In genomic region chr9:136974834-136975535, GRCh38 we compare ENCODE assay signal across 16 cellular contexts. TPM values are rescaled to one million over a fixed set of nuclear protein-coding genes. Genes with fewer than 3 reads are reported as not detected.
DNase-seq lines count a peak whose midpoint lies in the region; ATAC-seq and TF ChIP-seq lines count a peak whose summit lies in the region.
"Had no signal": no experiment of that assay in that cellular context is flagged by ENCODE, and none has a peak within 500 bp of the region (broad histone marks: within the 10 kb centered on the region; RNA-seq: fewer than 3 reads in every experiment).

No MANE protein-coding gene starts in this region.

- intact Hi-C loops in spleen (cut with DNase I; ENCODE audit: low total_unique reads) = no loop called here

- CTCF ChIA-PET in activated CD8-positive, alpha-beta memory T cell treated with anti-CD3 and anti-CD28 coated beads, Interleukin-2, amount 10 ng/mL, durations not matched to agents 7 days and 5 days (lab: Charles Lee) = interaction anchor here (1.0 to 3.8 kb wide), 14 partner anchors 9 to 206 kb away, joined by 3 to 30 read pairs (median 10); partner anchors contain the start of genes ABCA2, CLIC3, FUT7 and NPDC1
- CTCF ChIA-PET in T-cell (lab: Charles Lee) = interaction anchor here in 1 of 2 donors (2.4 kb wide), 1 partner anchor 60 kb away, joined by 7 read pairs; no protein-coding TSS in a partner anchor

- DNase-seq in activated CD8-positive, alpha-beta memory T cell treated with anti-CD3 and anti-CD28 coated beads, Interleukin-2, amount 10 ng/mL, durations not matched to agents 7 days and 5 days = no peak
- no peak for DNase-seq in activated CD8-positive, alpha-beta memory T cell treated with anti-CD3 and anti-CD28 coated beads, Interleukin-2, amount 50 U/mL, for 48 hours
- peak in 2 of 34 experiments; percentile 16 to 31 for DNase-seq in T-cell
- no peak for DNase-seq in spleen
- no peak for DNase-seq in HK-2 (ENCODE audit: unreplicated experiment)
- DNase-seq in NCI-H526 (lab: John Stamatoyannopoulos, UW) = no peak
- DNase-seq: ACHN, DMS153, NCI-H2171, pancreas, uterus had no signal

- peak overlapping the region; percentile 55 to 84 (median 76) for H3K27ac ChIP-seq in spleen
- H3K27ac ChIP-seq: pancreas had no signal

- no peak for TF ChIP-seq POLR2A in spleen (IDR thresholded peaks at IDR 0.05)

- no peak for TF ChIP-seq CTCF in spleen (IDR thresholded peaks at IDR 0.05 in 8 of 11, conservative IDR thresholded peaks at IDR 0.05 in 3 of 11)

- no peak for ATAC-seq in activated CD8-positive, alpha-beta memory T cell treated with anti-CD3 and anti-CD28 coated beads, Interleukin-2, amount 10 ng/mL, durations not matched to agents 7 days and 5 days
- peak in 3 of 4 experiments; percentile 25 to 56 (median 49) for ATAC-seq in T-cell (replicated peaks in 1 of 4)
- ATAC-seq in esophagus mucosa = peak; percentile 56
- no peak for ATAC-seq in HG02938 (IDR thresholded peaks at IDR 0.05; ENCODE audit: unreplicated experiment)
- ATAC-seq: pancreas had no signal

- no peaks in the 10 kb centered on the region for H3K9me3 Mint-ChIP-seq in activated CD8-positive, alpha-beta memory T cell treated with anti-CD3 and anti-CD28 coated beads, Interleukin-2, amount 10 ng/mL, durations not matched to agents 7 days and 5 days (ENCODE audit: low read depth)
- H3K9me3 Mint-ChIP-seq in T-cell = no peaks in the 10 kb centered on the region

- H3K36me3 Mint-ChIP-seq in activated CD8-positive, alpha-beta memory T cell treated with anti-CD3 and anti-CD28 coated beads, Interleukin-2, amount 10 ng/mL, durations not matched to agents 7 days and 5 days = no peaks in the 10 kb centered on the region
- H3K36me3 Mint-ChIP-seq in T-cell = no peaks in the 10 kb centered on the region

- peaks cover 19 to 86% (median 60%) of the 10 kb centered on the region in 6 donors for H3K4me1 ChIP-seq in spleen
- H3K4me1 ChIP-seq: pancreas, uterus had no signal

- H3K4me3 ChIP-seq in spleen = peak overlapping the region in 4 of 8 donors; percentile 4 to 35 (median 16)
- H3K4me3 ChIP-seq: pancreas, uterus had no signal

- 33 to 69% (median 48%) methylated on average over 3 to 15 of the region's 15 CpGs for WGBS in spleen, 5 donors

- peaks cover 15% of the 10 kb centered on the region for H3K4me1 Mint-ChIP-seq in activated CD8-positive, alpha-beta memory T cell treated with anti-CD3 and anti-CD28 coated beads, Interleukin-2, amount 10 ng/mL, durations not matched to agents 7 days and 5 days
- peaks cover 14 to 31% (median 25%) of the 10 kb centered on the region in 3 donors for H3K4me1 Mint-ChIP-seq in T-cell

- no peaks in the 10 kb centered on the region for H3K36me3 ChIP-seq in spleen
- H3K36me3 ChIP-seq: pancreas, uterus had no signal

- POLR2A ChIA-PET in T-cell (lab: Charles Lee) = no interaction called here

- H3K27me3 ChIP-seq in spleen (replicated peaks in 1 of 7) = peaks cover 0 to 46% (median 9%) of the 10 kb centered on the region in 7 donors
- H3K27me3 ChIP-seq: pancreas, uterus had no signal

- H3K27ac Mint-ChIP-seq in activated CD8-positive, alpha-beta memory T cell treated with anti-CD3 and anti-CD28 coated beads, Interleukin-2, amount 10 ng/mL, durations not matched to agents 7 days and 5 days = peak overlapping the region; percentile 34
- H3K27ac Mint-ChIP-seq in T-cell = peak overlapping the region; percentile 77 to 82

- H3K4me3 Mint-ChIP-seq in activated CD8-positive, alpha-beta memory T cell treated with anti-CD3 and anti-CD28 coated beads, Interleukin-2, amount 10 ng/mL, durations not matched to agents 7 days and 5 days = peak overlapping the region; percentile 19
- peak overlapping the region; percentile 46 to 65 (median 65) for H3K4me3 Mint-ChIP-seq in T-cell

- H3K9me3 ChIP-seq in spleen = no peaks in the 10 kb centered on the region
- H3K9me3 ChIP-seq: pancreas, uterus had no signal

- H3K27me3 Mint-ChIP-seq in activated CD8-positive, alpha-beta memory T cell treated with anti-CD3 and anti-CD28 coated beads, Interleukin-2, amount 10 ng/mL, durations not matched to agents 7 days and 5 days = no peaks in the 10 kb centered on the region
- H3K27me3 Mint-ChIP-seq in T-cell = no peaks in the 10 kb centered on the region

RNA-seq across cellular contexts. Expression of gene PTGDS, which starts 2.3 kb away (rescaled TPM):
- total RNA-seq in activated CD8-positive, alpha-beta memory T cell treated with anti-CD3 and anti-CD28 coated beads, Interleukin-2, amount 10 ng/mL, durations not matched to agents 7 days and 5 days = 1 to 10 TPM; 1.2 to 3.2 TPM
- total RNA-seq in T-cell (10 to 100 TPM in 4 of 5 donors, 1 to 10 TPM in 1; 9.6 to 56.6 (median 26.4) TPM), esophagus mucosa (18.4 TPM), spleen (100 to 1,000 TPM; 134 to 457 (median 378) TPM)
- 1,000 to 10,000 TPM in 1 of 3 donors, 100 to 1,000 TPM in 2; 462 to 1,396 (median 703) TPM for polyA plus RNA-seq in spleen
- total RNA-seq: activated CD8-positive, alpha-beta memory T cell treated with anti-CD3 and anti-CD28 coated beads for 36 hours had no signal

RNA-seq across cellular contexts. Expression of gene LCNL1, which starts 7.8 kb away (rescaled TPM):
- under 1 TPM in 1 of 2 experiments, not detected in 1; 0.09 TPM for total RNA-seq in activated CD8-positive, alpha-beta memory T cell treated with anti-CD3 and anti-CD28 coated beads, Interleukin-2, amount 10 ng/mL, durations not matched to agents 7 days and 5 days
- 1 to 10 TPM in 3 of 5 donors, under 1 TPM in 2; 0.29 to 2.2 (median 1.3) TPM for total RNA-seq in T-cell
- 0.20 TPM for total RNA-seq in esophagus mucosa
- total RNA-seq in spleen = 1 to 10 TPM; 1.8 to 8.3 (median 3.3) TPM
- 1 to 10 TPM; 1.3 to 4.7 (median 2.3) TPM for polyA plus RNA-seq in spleen
- total RNA-seq: lung microvascular endothelial cell; T-helper 1 cell treated with Interleukin-12 subunit alpha and Interleukin-12 subunit beta and Interleukin-4 antibody, amounts not matched to agents 30 ng/mL and 1 ng/mL, for 36 hours had no signal

RNA-seq across cellular contexts. Expression of gene PAXX, which starts 17.2 kb away (rescaled TPM):
- total RNA-seq in activated CD8-positive, alpha-beta memory T cell treated with anti-CD3 and anti-CD28 coated beads, Interleukin-2, amount 10 ng/mL, durations not matched to agents 7 days and 5 days = 10 to 100 TPM; 68.6 to 94.8 TPM
- 100 to 1,000 TPM in 4 of 5 donors, 10 to 100 TPM in 1; 81.3 to 173 (median 127) TPM for total RNA-seq in T-cell
- 33.1 TPM for total RNA-seq in esophagus mucosa
- total RNA-seq in spleen = 10 to 100 TPM; 51.3 to 72.9 (median 63.9) TPM
- 100 to 1,000 TPM; 168 to 264 (median 261) TPM for polyA plus RNA-seq in spleen

RNA-seq across cellular contexts. Expression of gene CLIC3, which starts 21.4 kb away (rescaled TPM):
- total RNA-seq in activated CD8-positive, alpha-beta memory T cell treated with anti-CD3 and anti-CD28 coated beads, Interleukin-2, amount 10 ng/mL, durations not matched to agents 7 days and 5 days = 1 to 10 TPM; 3.8 to 7.8 TPM
- total RNA-seq in T-cell (10 to 100 TPM in 2 of 5 donors, 1 to 10 TPM in 3; 5.4 to 24.7 (median 8.0) TPM), esophagus mucosa (154 TPM), spleen (10 to 100 TPM in 1 of 7 donors, 1 to 10 TPM in 6; 3.5 to 10.7 (median 5.5) TPM)
- 1 to 10 TPM; 2.9 to 7.2 (median 5.3) TPM for polyA plus RNA-seq in spleen
- total RNA-seq: activated CD8-positive, alpha-beta memory T cell treated with anti-CD3 and anti-CD28 coated beads for 36 hours; lung microvascular endothelial cell had no signal

RNA-seq across cellular contexts. Expression of gene LCN12, which starts 22.9 kb away (rescaled TPM):
- total RNA-seq in activated CD8-positive, alpha-beta memory T cell treated with anti-CD3 and anti-CD28 coated beads, Interleukin-2, amount 10 ng/mL, durations not matched to agents 7 days and 5 days = 1 to 10 TPM in 1 of 2 experiments, under 1 TPM in 1; 0.68 to 1.2 TPM
- total RNA-seq in T-cell = 1 to 10 TPM; 1.1 to 3.3 (median 2.2) TPM
- 0.80 TPM for total RNA-seq in esophagus mucosa
- 10 to 100 TPM in 4 of 7 donors, 1 to 10 TPM in 3; 3.1 to 63.4 (median 12.5) TPM for total RNA-seq in spleen
- polyA plus RNA-seq in spleen = 1 to 10 TPM in 2 of 3 donors, under 1 TPM in 1; 0.83 to 6.7 (median 4.8) TPM
- total RNA-seq: lung microvascular endothelial cell had no signal

Comparison
In these comparisons a context has a peak if more than half of its experiments do, and no peak if none do; other contexts are left out.
1. ATAC-seq: peak in T-cell (3 of 4) and esophagus mucosa (single experiment); none in activated CD8-positive, alpha-beta memory T cell treated with anti-CD3 and anti-CD28 coated beads, Interleukin-2, amount 10 ng/mL, durations not matched to agents 7 days and 5 days (single experiment) and HG02938 (single experiment).